Comparison of ENCODE assay signal across 1 cellular context in genomic region chr10:121080324-121080807, GRCh38.
TF ChIP-seq lines count a peak whose summit lies in the region.

No MANE protein-coding gene starts in this region.

TF ChIP-seq in HEK293, 187 proteins besides CTCF, POLR2A, EP300 and RAD21 (continued from another document):
- no peak for TF ChIP-seq REST (tag by site-specific recombination; IDR thresholded peaks at IDR 0.05)
- TF ChIP-seq PRDM10 (tag by site-specific recombination; IDR thresholded peaks at IDR 0.05), result 0 out of 2 replicates have a peak, but pooled peaks have one; percentile 22
